12 cellular contexts compared by ENCODE assay signal in the genomic region with DNA sequence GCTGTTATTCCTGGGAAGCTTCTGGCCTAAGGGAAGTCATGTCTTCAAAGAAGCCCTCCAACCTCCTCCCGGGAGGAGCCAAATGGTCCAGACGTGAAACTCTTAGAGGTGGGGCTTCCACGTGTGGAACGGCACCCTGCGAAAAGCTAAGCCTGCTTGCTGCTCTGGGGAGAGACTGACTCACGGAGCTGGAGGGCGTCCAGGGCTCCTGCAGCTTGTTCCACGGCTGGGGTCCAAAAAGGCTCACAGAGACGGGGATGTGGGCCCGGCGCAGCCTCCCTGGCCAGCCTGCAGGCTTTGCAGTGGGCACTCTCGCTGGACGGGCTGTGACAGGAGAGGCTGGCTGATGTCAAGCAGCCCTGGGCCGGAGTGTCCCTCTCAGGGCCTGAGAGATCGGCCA.
DNase-seq lines count a peak whose midpoint lies in the region; ATAC-seq and TF ChIP-seq lines count a peak whose summit lies in the region.
"Had no signal": no experiment of that assay in that cellular context is flagged by ENCODE, and none has a peak within 500 bp of the region (broad histone marks: within the 10 kb centered on the region; RNA-seq: fewer than 3 reads in every experiment).

No MANE protein-coding gene starts in this region.

- H4K20me1 ChIP-seq in PC-3 (ENCODE audit: low read length): no peaks in the 10 kb centered on the region

- DNase-seq in NCI-H2171 treated with DMSO at 0.1 percent for 48 hours (lab: John Stamatoyannopoulos, UW) (peak; percentile 27), NCI-H2171 (lab: John Stamatoyannopoulos, UW) (no peak), foreskin fibroblast (peak; percentile 75 to 93), myocyte (ENCODE audit: low read depth) (peak; percentile 50), aorta (peak; percentile 91 to 96), foreskin melanocyte (no peak), PC-3 (no peak)
- DNase-seq in activated CD4-positive, alpha-beta memory T cell treated with anti-CD3 and anti-CD28 coated beads for 36 hours: no peak
- DNase-seq: KBM-7; SHP77; stimulated activated CD4-positive, alpha-beta T cell treated with anti-CD3 and anti-CD28 coated beads, Interleukin-2, amount 100 ng/mL, for 48 hours had no signal

- CTCF ChIA-PET in PC-3 (lab: Charles Lee): no interaction called here
- CTCF ChIA-PET in activated CD4-positive, alpha-beta memory T cell treated with anti-CD3 and anti-CD28 coated beads for 36 hours (lab: Charles Lee): interaction anchor here (0.8 to 1.7 kb wide), 2 partner anchors 17 to 277 kb away, joined by 3 to 5 read pairs; no protein-coding TSS in a partner anchor

- no peaks in the 10 kb centered on the region for H3K9me2 ChIP-seq in PC-3 (replicated peaks; ENCODE audit: low read length)

- H3K27ac ChIP-seq in aorta (ENCODE audit: low read depth in 1 of 2, low read length in 2 of 2) (no peak overlapping the region), PC-3 (ENCODE audit: low read length) (no peak overlapping the region)
- H3K27ac ChIP-seq: 22Rv1 had no signal

- H3K36me3 ChIP-seq in aorta (ENCODE audit: control insufficient read depth in 1 of 2, insufficient read depth in 2 of 2, low read length in 1 of 2) (no peaks in the 10 kb centered on the region), PC-3 (ENCODE audit: low read depth, low read length) (no peaks in the 10 kb centered on the region)

- no peaks in the 10 kb centered on the region for H3K36me3 Mint-ChIP-seq in activated CD4-positive, alpha-beta memory T cell treated with anti-CD3 and anti-CD28 coated beads for 36 hours

- TF ChIP-seq CTCF in foreskin fibroblast (IDR thresholded peaks at IDR 0.05; ENCODE audit: low read depth, low read length): no peak
- TF ChIP-seq CTCF in PC-3 (conservative IDR thresholded peaks at IDR 0.05; ENCODE audit: low read depth, low read length): no peak

- no peak overlapping the region for H2AFZ ChIP-seq in PC-3 (ENCODE audit: low read length)

- H3K4me1 Mint-ChIP-seq in activated CD4-positive, alpha-beta memory T cell treated with anti-CD3 and anti-CD28 coated beads for 36 hours (ENCODE audit: low read depth): peaks cover 4% of the 10 kb centered on the region

- no peaks in the 10 kb centered on the region for H3K9me3 ChIP-seq in aorta (ENCODE audit: control insufficient read depth, low read length)
- no peaks in the 10 kb centered on the region for H3K9me3 ChIP-seq in PC-3 (ENCODE audit: low read length)

- 6 to 8% methylated on average over 14 to 15 of the region's 15 CpGs for WGBS in aorta, 2 donors

- H3K27me3 Mint-ChIP-seq in activated CD4-positive, alpha-beta memory T cell treated with anti-CD3 and anti-CD28 coated beads for 36 hours: no peaks in the 10 kb centered on the region

- H3K27me3 ChIP-seq in aorta (ENCODE audit: control insufficient read depth in 1 of 2, insufficient read depth in 2 of 2, low read length in 1 of 2) (no peaks in the 10 kb centered on the region), PC-3 (ENCODE audit: low read length) (no peaks in the 10 kb centered on the region)

- POLR2A ChIA-PET in PC-3 (lab: Charles Lee; ENCODE audit: unreplicated experiment): no interaction called here
- POLR2A ChIA-PET in activated CD4-positive, alpha-beta memory T cell treated with anti-CD3 and anti-CD28 coated beads for 36 hours (lab: Charles Lee): no interaction called here

- H3K9ac ChIP-seq in PC-3 (ENCODE audit: low read length): no peak overlapping the region

- no peak overlapping the region for H3K4me2 ChIP-seq in PC-3 (ENCODE audit: low read length)

- no peak overlapping the region for H3K4me3 Mint-ChIP-seq in activated CD4-positive, alpha-beta memory T cell treated with anti-CD3 and anti-CD28 coated beads for 36 hours

- H3K9me3 Mint-ChIP-seq in activated CD4-positive, alpha-beta memory T cell treated with anti-CD3 and anti-CD28 coated beads for 36 hours: no peaks in the 10 kb centered on the region

- H3K4me1 ChIP-seq in aorta (ENCODE audit: control insufficient read depth in 1 of 2, insufficient read depth in 2 of 2, low read length in 2 of 2) (no peaks in the 10 kb centered on the region), PC-3 (ENCODE audit: insufficient read depth, low read length) (no peaks in the 10 kb centered on the region)

- no peaks in the 10 kb centered on the region for H3K79me2 ChIP-seq in PC-3 (ENCODE audit: low read length)

- intact Hi-C loops in aorta (cut with DNase I): no loop called here
- intact Hi-C loops in PC-3 (cut with micrococcal nuclease): no loop called here
- intact Hi-C loops in activated CD4-positive, alpha-beta memory T cell treated with anti-CD3 and anti-CD28 coated beads for 36 hours (cut with micrococcal nuclease): no loop called here

- ATAC-seq in aorta (ENCODE audit: low FRiP score) (peak; percentile 85), PC-3 (no peak)

- no peaks in the 10 kb centered on the region for H3F3A ChIP-seq in PC-3 (ENCODE audit: low read length, unreplicated experiment)

- no peak overlapping the region for H3K27ac Mint-ChIP-seq in activated CD4-positive, alpha-beta memory T cell treated with anti-CD3 and anti-CD28 coated beads for 36 hours

- BruUV-seq in PC-3 (replicated peaks; lab: Mats Ljungman, UMichigan): no TSS peak

- H3K4me3 ChIP-seq in foreskin fibroblast (ENCODE audit: low read depth in 1 of 2, low read length in 2 of 2): no peak overlapping the region
- H3K4me3 ChIP-seq in aorta (ENCODE audit: low read length in 2 of 2): no peak overlapping the region
- no peak overlapping the region for H3K4me3 ChIP-seq in PC-3 (ENCODE audit: low read length)

Comparison
In these comparisons a context has a peak if more than half of its experiments do, and no peak if none do; other contexts are left out.
1. DNase-seq: peak in NCI-H2171 treated with DMSO at 0.1 percent for 48 hours (single experiment), foreskin fibroblast (2 of 2), myocyte (single experiment) and aorta (2 of 2); none in NCI-H2171 (single experiment), foreskin melanocyte (single experiment), PC-3 (single experiment) and activated CD4-positive, alpha-beta memory T cell treated with anti-CD3 and anti-CD28 coated beads for 36 hours (single experiment).